Comparison of ENCODE assay signal across 16 cellular contexts in the genomic region with DNA sequence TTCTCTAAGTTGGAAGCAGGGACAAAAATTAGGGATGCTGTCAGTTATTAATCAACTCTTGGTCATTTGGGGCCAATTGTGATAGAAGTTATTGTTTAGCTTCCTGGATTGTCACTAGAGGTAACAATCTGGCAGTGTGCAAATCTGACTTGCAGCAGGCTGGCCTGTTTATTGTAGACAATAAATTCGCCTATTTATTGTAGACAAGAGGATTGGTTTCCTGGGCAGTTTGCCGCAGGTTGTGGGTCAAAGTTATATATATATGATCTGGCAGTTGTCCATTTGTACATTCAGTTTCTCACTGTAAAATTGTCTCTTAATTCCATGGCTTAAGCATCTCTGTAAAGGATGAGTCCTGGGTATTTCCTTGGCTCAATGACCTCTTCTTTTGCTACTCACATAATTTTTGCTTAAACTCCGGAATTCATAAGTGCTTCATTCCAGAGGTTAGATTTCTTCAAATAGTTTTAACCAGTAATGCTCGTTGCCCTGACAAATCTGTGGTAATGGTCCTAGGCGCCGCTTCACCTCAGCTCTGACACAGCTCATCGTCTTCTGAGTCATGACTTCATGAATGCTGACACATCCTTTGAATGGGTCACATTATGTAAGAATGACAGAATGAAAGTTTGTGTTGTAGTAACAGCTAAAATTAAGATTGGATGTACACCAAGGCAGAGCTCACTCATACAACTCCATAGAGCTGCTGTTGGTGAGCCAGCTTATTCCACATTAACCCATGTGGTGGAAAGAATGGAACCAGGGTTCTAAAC. TPM values are rescaled to one million over a fixed set of nuclear protein-coding genes. Genes with fewer than 3 reads are reported as not detected.
DNase-seq lines count a peak whose midpoint lies in the region; ATAC-seq and TF ChIP-seq lines count a peak whose summit lies in the region.
"Had no signal": no experiment of that assay in that cellular context is flagged by ENCODE, and none has a peak within 500 bp of the region (broad histone marks: within the 10 kb centered on the region; RNA-seq: fewer than 3 reads in every experiment).

No MANE protein-coding gene starts in this region.

- H3K4me2 ChIP-seq in IMR-90 (ENCODE audit: low read depth, low read length): peak overlapping the region; percentile 41; the same call in 1 of the 2 replicates

- H3K18ac ChIP-seq in IMR-90 (ENCODE audit: low read depth, low read length): no peak overlapping the region

- no peak for TF ChIP-seq POLR2A in IMR-90 (IDR thresholded peaks at IDR 0.05; ENCODE audit: low read depth, low read length)

- no peaks in the 10 kb centered on the region for H3K9me3 ChIP-seq in IMR-90 (ENCODE audit: control insufficient read depth, insufficient read depth, low read length)
- H3K9me3 ChIP-seq: upper lobe of left lung had no signal

- no peak overlapping the region for H2AFZ ChIP-seq in IMR-90 (replicated peaks; ENCODE audit: low read length, poor library complexity)

- no peak overlapping the region for H2BK120ac ChIP-seq in IMR-90 (ENCODE audit: low read depth, low read length)

- no CpG with 5 or more reads among the region's 7 CpGs for WGBS in IMR-90 (ENCODE audit: extremely low coverage in 2 of 2, insufficient read length in 1 of 2), 2 experiments

- no TSS peak for BruUV-seq in IMR-90 (replicated peaks; lab: Mats Ljungman, UMichigan)

- no peak overlapping the region for H3K56ac ChIP-seq in IMR-90 (ENCODE audit: extremely low read depth, insufficient read depth, low read length)

- H3K23ac ChIP-seq in IMR-90 (ENCODE audit: low read depth, low read length): no peak overlapping the region

- no peak overlapping the region for H2AK9ac ChIP-seq in IMR-90 (replicated peaks; ENCODE audit: low read depth, low read length, poor library complexity)

- POLR2A ChIA-PET in IMR-90 (lab: Charles Lee; ENCODE audit: unreplicated experiment): no interaction called here

- dilution Hi-C loops in IMR-90 (cut with HindIII; ENCODE audit: low sequenced_read_pairs, unreplicated experiment): no loop called here

- H3K9ac ChIP-seq in IMR-90 (ENCODE audit: low read depth, low read length): no peak overlapping the region

- no peak overlapping the region for H3K14ac ChIP-seq in IMR-90 (replicated peaks; ENCODE audit: low read depth, low read length)

- no peak overlapping the region for H2AK5ac ChIP-seq in IMR-90 (ENCODE audit: low read depth, low read length)

- TF ChIP-seq CTCF in IMR-90 (conservative IDR thresholded peaks at IDR 0.05; ENCODE audit: low read depth, low read length) (no peak), astrocyte of the spinal cord (IDR thresholded peaks at IDR 0.05; ENCODE audit: low read depth, low read length) (no peak)

- no peak overlapping the region for H2BK5ac ChIP-seq in IMR-90 (ENCODE audit: low read depth, low read length, poor library complexity, severe bottlenecking)

- H3K4me1 ChIP-seq in IMR-90 (ENCODE audit: control insufficient read depth, insufficient read depth, low read length): no peaks in the 10 kb centered on the region
- H3K4me1 ChIP-seq: upper lobe of left lung had no signal

- H4K91ac ChIP-seq in IMR-90 (ENCODE audit: insufficient read depth, low read depth, low read length): no peak overlapping the region

- no peak overlapping the region for H2BK15ac ChIP-seq in IMR-90 (ENCODE audit: low read depth, low read length)

- CTCF ChIA-PET in IMR-90 (lab: Yijun Ruan, JAX): no interaction called here

- in situ Hi-C loops in IMR-90 (cut with MboI; ENCODE audit: low sequenced_read_pairs) (no loop called here), astrocyte of the spinal cord (cut with HindIII; ENCODE audit: low sequenced_read_pairs) (no loop called here)

- H2BK20ac ChIP-seq in IMR-90 (ENCODE audit: low read depth, low read length): no peak overlapping the region

- no peak overlapping the region for H4K5ac ChIP-seq in IMR-90 (ENCODE audit: low read depth, low read length)

- H3K9me1 ChIP-seq in IMR-90 (ENCODE audit: insufficient read depth, low read length): no peaks in the 10 kb centered on the region

- H3K79me1 ChIP-seq in IMR-90 (ENCODE audit: low read depth in 1 of 2, low read length in 2 of 2): no peaks in the 10 kb centered on the region

- no peaks in the 10 kb centered on the region for H4K20me1 ChIP-seq in IMR-90 (ENCODE audit: insufficient read depth, low read length)

- no peak for TF ChIP-seq RAD21 in IMR-90 (IDR thresholded peaks at IDR 0.05; ENCODE audit: low read length)

- no peak overlapping the region for H4K8ac ChIP-seq in IMR-90 (ENCODE audit: low read depth in 2 of 2, low read length in 2 of 2)

- ATAC-seq in IMR-90 (ENCODE audit: low read depth) (peak; percentile 78), left colon (peak; percentile 91), GM18909 (IDR thresholded peaks at IDR 0.05; ENCODE audit: poor library complexity, unreplicated experiment) (no peak)
- ATAC-seq: activated naive CD8-positive, alpha-beta T cell treated with anti-CD3 and anti-CD28 coated beads, Interleukin-2, amount 50 U/mL, for 24 hours had no signal

- intact Hi-C loops in IMR-90 (cut with micrococcal nuclease): no loop called here
- intact Hi-C loops in left colon (cut with DNase I, micrococcal nuclease): no loop called here

- no peak overlapping the region for H3K4ac ChIP-seq in IMR-90 (ENCODE audit: low read depth, low read length)

- no peaks in the 10 kb centered on the region; the same call in 1 of the 2 replicates for H3K27me3 ChIP-seq in IMR-90 (ENCODE audit: control insufficient read depth, insufficient read depth, low read length)
- H3K27me3 ChIP-seq: upper lobe of left lung had no signal

- no peak overlapping the region for H3K27ac ChIP-seq in IMR-90 (ENCODE audit: insufficient read depth, low read length)
- H3K27ac ChIP-seq: C4-2B, upper lobe of left lung had no signal

- peak; percentile 64 for DNase-seq in AG08396 (ENCODE audit: low spot score)
- DNase-seq in IMR-90: peak; percentile 86
- DNase-seq in astrocyte of the spinal cord (ENCODE audit: low read depth, low spot score): peak; percentile 88
- DNase-seq in left colon: peak; percentile 26 to 40
- no peak for DNase-seq in NCI-H1930 (lab: John Stamatoyannopoulos, UW)
- no peak for DNase-seq in NCI-H446 (lab: John Stamatoyannopoulos, UW)
- DNase-seq in activated CD4-positive, CD25-positive, alpha-beta regulatory T cell treated with anti-CD3 and anti-CD28 coated beads, Interleukin-2, amount 50 U/mL, for 72 hours: no peak
- DNase-seq: activated naive CD8-positive, alpha-beta T cell treated with anti-CD3 and anti-CD28 coated beads, Interleukin-2, amount 50 U/mL, for 24 hours; GF-D8; NCI-H2081 treated with DMSO at 0.1 percent for 48 hours; RPMI8226; upper lobe of left lung had no signal

- no peaks in the 10 kb centered on the region for H3K36me3 ChIP-seq in IMR-90 (ENCODE audit: control insufficient read depth, insufficient read depth, low read length)
- H3K36me3 ChIP-seq: upper lobe of left lung had no signal

- H3K4me3 ChIP-seq in IMR-90 (ENCODE audit: insufficient read depth, low read depth, low read length) (no peak overlapping the region), astrocyte of the spinal cord (ENCODE audit: low read depth, low read length) (no peak overlapping the region)
- H3K4me3 ChIP-seq: upper lobe of left lung had no signal

TF ChIP-seq in IMR-90, 13 proteins besides CTCF, POLR2A, EP300 and RAD21 (continues in another document):
- no peak for TF ChIP-seq CHD1 (IDR thresholded peaks at IDR 0.05; ENCODE audit: low read depth, low read length)
- TF ChIP-seq RCOR1 (IDR thresholded peaks at IDR 0.05; ENCODE audit: insufficient replicate concordance, low read length): no peak
- TF ChIP-seq SMC3 (IDR thresholded peaks at IDR 0.05; ENCODE audit: low read depth, low read length): no peak
- TF ChIP-seq, protein P1, sequence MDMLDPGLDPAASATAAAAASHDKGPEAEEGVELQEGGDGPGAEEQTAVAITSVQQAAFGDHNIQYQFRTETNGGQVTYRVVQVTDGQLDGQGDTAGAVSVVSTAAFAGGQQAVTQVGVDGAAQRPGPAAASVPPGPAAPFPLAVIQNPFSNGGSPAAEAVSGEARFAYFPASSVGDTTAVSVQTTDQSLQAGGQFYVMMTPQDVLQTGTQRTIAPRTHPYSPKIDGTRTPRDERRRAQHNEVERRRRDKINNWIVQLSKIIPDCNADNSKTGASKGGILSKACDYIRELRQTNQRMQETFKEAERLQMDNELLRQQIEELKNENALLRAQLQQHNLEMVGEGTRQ (IDR thresholded peaks at IDR 0.05; ENCODE audit: low read depth, low read length): no peak
- TF ChIP-seq RFX5 (IDR thresholded peaks at IDR 0.05; ENCODE audit: low read depth, low read length): no peak
- TF ChIP-seq MAFK (IDR thresholded peaks at IDR 0.05; ENCODE audit: low read depth, low read length): peak; percentile 70
- TF ChIP-seq, protein P2, sequence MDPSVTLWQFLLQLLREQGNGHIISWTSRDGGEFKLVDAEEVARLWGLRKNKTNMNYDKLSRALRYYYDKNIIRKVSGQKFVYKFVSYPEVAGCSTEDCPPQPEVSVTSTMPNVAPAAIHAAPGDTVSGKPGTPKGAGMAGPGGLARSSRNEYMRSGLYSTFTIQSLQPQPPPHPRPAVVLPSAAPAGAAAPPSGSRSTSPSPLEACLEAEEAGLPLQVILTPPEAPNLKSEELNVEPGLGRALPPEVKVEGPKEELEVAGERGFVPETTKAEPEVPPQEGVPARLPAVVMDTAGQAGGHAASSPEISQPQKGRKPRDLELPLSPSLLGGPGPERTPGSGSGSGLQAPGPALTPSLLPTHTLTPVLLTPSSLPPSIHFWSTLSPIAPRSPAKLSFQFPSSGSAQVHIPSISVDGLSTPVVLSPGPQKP (IDR thresholded peaks at IDR 0.05; ENCODE audit: borderline replicate concordance, low read depth, low read length): no peak
- TF ChIP-seq NFE2L2 (IDR thresholded peaks at IDR 0.05; ENCODE audit: low read depth, low read length): peak; percentile 64; the same call in 1 of the 2 replicates
- TF ChIP-seq CEBPB (IDR thresholded peaks at IDR 0.05; ENCODE audit: low read depth, low read length): peak; percentile 63
- TF ChIP-seq MAZ (IDR thresholded peaks at IDR 0.05; ENCODE audit: borderline replicate concordance, low read depth, low read length): no peak

RNA-seq across cellular contexts. Expression of a gene that starts 7.8 kb away (rescaled TPM):
- total RNA-seq in IMR-90 (2012; rRNA removed): under 0.01 and 0.28 TPM in 2 replicates
- polyA plus RNA-seq in IMR-90 (2012; rRNA removed): 0.29 and 0.39 TPM in 2 replicates
- polyA plus RNA-seq in IMR-90 (2012; cell fraction: cytosol; rRNA removed): 0.03 and 0.09 TPM in 2 replicates
- polyA plus RNA-seq in IMR-90 (2012; cell fraction: nucleus; rRNA removed; ENCODE audit: low replicate concordance): 0.04 and 0.09 TPM in 2 replicates
- total RNA-seq in left colon: 1 to 10 TPM in 1 of 2 donors, under 1 TPM in 1; 0.50 to 1.3 TPM
- total RNA-seq: mononuclear cell had no signal
- polyA plus RNA-seq: IgD-negative memory B cell had no signal

RNA-seq across cellular contexts. Expression of a gene that starts 23.6 kb away (rescaled TPM):
- total RNA-seq in IMR-90 (2012; rRNA removed): not detected in 2 replicates
- polyA plus RNA-seq in IMR-90 (2012; rRNA removed): not detected in 2 replicates
- polyA plus RNA-seq in IMR-90 (2012; cell fraction: cytosol; rRNA removed): not detected in 2 replicates
- polyA plus RNA-seq in IMR-90 (2012; cell fraction: nucleus; rRNA removed; ENCODE audit: low replicate concordance): 0.05 TPM in 1 of 2 replicates, not detected in the other
- 10 to 100 TPM in 1 of 2 donors, 1 to 10 TPM in 1; 3.5 to 10.9 TPM for total RNA-seq in left colon
- total RNA-seq: mononuclear cell had no signal
- polyA plus RNA-seq: IgD-negative memory B cell had no signal

RNA-seq across cellular contexts. Expression of a gene that starts 53.2 kb away (rescaled TPM):
- 245 and 246 TPM in 2 replicates for total RNA-seq in IMR-90 (2012; rRNA removed)
- polyA plus RNA-seq in IMR-90 (2012; rRNA removed): 155 and 166 TPM in 2 replicates
- 30.1 and 60.9 TPM in 2 replicates for polyA plus RNA-seq in IMR-90 (2012; cell fraction: cytosol; rRNA removed)
- 9.4 and 51.9 TPM in 2 replicates for polyA plus RNA-seq in IMR-90 (2012; cell fraction: nucleus; rRNA removed; ENCODE audit: low replicate concordance)
- under 1 TPM; 0.75 to 0.79 TPM for total RNA-seq in left colon
- polyA plus RNA-seq: IgD-negative memory B cell had no signal

Comparison
In these comparisons a context has a peak if more than half of its experiments do, and no peak if none do; other contexts are left out.
1. DNase-seq: peak in AG08396 (single experiment), IMR-90 (single experiment), astrocyte of the spinal cord (single experiment) and left colon (2 of 2); none in NCI-H1930 (0 of 2), NCI-H446 (0 of 2) and activated CD4-positive, CD25-positive, alpha-beta regulatory T cell treated with anti-CD3 and anti-CD28 coated beads, Interleukin-2, amount 50 U/mL, for 72 hours (single experiment).
2. RNA of a gene that starts 53.2 kb away (total RNA-seq): 245 to 246 TPM in IMR-90; 0.75 to 0.79 TPM in left colon; every median in the first group is over 100 times any median in the second.